In the genomic region with DNA sequence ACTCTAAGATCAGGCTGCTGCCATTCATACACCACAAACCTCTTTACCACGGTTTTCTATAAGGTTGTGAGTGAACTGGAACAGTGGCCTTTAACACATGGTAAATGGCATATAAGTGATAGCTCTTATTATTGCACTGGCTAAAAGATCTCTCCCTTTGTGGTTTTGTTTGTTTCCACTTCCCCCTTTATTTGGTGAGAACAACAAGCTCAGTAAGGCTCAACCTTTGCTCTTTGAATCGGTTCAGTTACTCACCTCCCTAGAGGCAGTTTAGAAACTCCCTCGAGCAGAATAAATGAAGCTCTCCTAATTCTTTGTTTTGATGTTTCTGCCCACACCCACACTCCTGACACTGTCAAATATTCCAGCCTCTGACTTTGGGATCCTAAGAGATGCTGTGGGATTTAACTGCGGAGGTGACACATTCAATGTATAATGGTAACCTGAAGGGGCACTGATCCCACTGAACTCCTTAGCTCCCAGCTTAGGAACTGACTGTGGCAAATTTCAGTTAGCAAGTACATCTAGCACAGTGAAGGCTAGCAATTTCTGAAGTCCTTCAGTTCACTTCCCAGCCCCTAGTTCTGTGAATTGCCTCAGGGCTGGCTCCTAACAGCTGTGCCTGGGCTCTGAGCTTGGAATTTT, we compare ENCODE assay signal across 9 cellular contexts. TPM values are rescaled to one million over a fixed set of nuclear protein-coding genes. Genes with fewer than 3 reads are reported as not detected.
A peak's percentile ranks its signal among the peaks of the same experiment; 100 is the strongest.
DNase-seq lines count a peak whose midpoint lies in the region; ATAC-seq and TF ChIP-seq lines count a peak whose summit lies in the region.
"Had no signal": no experiment of that assay in that cellular context is flagged by ENCODE, and none has a peak within 500 bp of the region (broad histone marks: within the 10 kb centered on the region; RNA-seq: fewer than 3 reads in every experiment).

No MANE protein-coding gene starts in this region.

- no peak overlapping the region for H3K27ac ChIP-seq in dorsolateral prefrontal cortex
- H3K27ac ChIP-seq in coronary artery: no peak overlapping the region
- H3K27ac ChIP-seq: skin epidermis had no signal

- H3K27me3 ChIP-seq in dorsolateral prefrontal cortex: no peaks in the 10 kb centered on the region

- TF ChIP-seq CTCF in fibroblast of villous mesenchyme (IDR thresholded peaks at IDR 0.05; ENCODE audit: insufficient read depth, low read depth, low read length) (no peak), dorsolateral prefrontal cortex (IDR thresholded peaks at IDR 0.05 in 54 of 56, conservative IDR thresholded peaks at IDR 0.05 in 2 of 56; ENCODE audit: low read depth in 1 of 56, partially characterized antibody in 56 of 56) (no peak), coronary artery (IDR thresholded peaks at IDR 0.05) (no peak), omental fat pad (IDR thresholded peaks at IDR 0.05) (no peak)

- in situ Hi-C loops in KBM-7 (cut with MboI; ENCODE audit: low pct_unique_long_range_greater_than_20kb, low sequenced_read_pairs): no loop called here

- DNase-seq in KBM-7 (peak; percentile 18), fibroblast of villous mesenchyme (ENCODE audit: low read depth) (peak; percentile 44), dorsolateral prefrontal cortex (no peak), coronary artery (ENCODE audit: low spot score) (no peak), omental fat pad (ENCODE audit: low spot score) (no peak)
- no peak for DNase-seq in activated CD4-positive, alpha-beta T cell treated with anti-CD3 and anti-CD28 coated beads, Interleukin-2, amount 50 U/mL, for 1 hour

- ATAC-seq in GM18498 (IDR thresholded peaks at IDR 0.05; ENCODE audit: unreplicated experiment): peak; percentile 100
- peak; percentile 99 for ATAC-seq in GM21723 (IDR thresholded peaks at IDR 0.05; ENCODE audit: unreplicated experiment)
- no peak for ATAC-seq in omental fat pad (ENCODE audit: low FRiP score)

- intact Hi-C loops in dorsolateral prefrontal cortex (cut with DNase I): no loop called here

- H3K4me3 ChIP-seq in fibroblast of villous mesenchyme (ENCODE audit: low read depth, low read length) (no peak overlapping the region), dorsolateral prefrontal cortex (no peak overlapping the region), coronary artery (no peak overlapping the region)
- H3K4me3 ChIP-seq: skin epidermis had no signal

RNA-seq across cellular contexts. Expression of a gene that starts 22.5 kb away (rescaled TPM):
- 184 and 375 TPM in 2 replicates for total RNA-seq in fibroblast of villous mesenchyme
- total RNA-seq in dorsolateral prefrontal cortex: 100 to 1,000 TPM in 30 of 120 experiments, 10 to 100 TPM in 90; 67.9 to 114 (median 93.7) TPM
- total RNA-seq in omental fat pad: 100 to 1,000 TPM in 2 of 4 donors, 10 to 100 TPM in 2; 70.3 to 123 (median 101) TPM

Comparison
In these comparisons a context has a peak if more than half of its experiments do, and no peak if none do; other contexts are left out.
1. DNase-seq: peak in KBM-7 (single experiment) and fibroblast of villous mesenchyme (single experiment); none in dorsolateral prefrontal cortex (0 of 10), coronary artery (single experiment), activated CD4-positive, alpha-beta T cell treated with anti-CD3 and anti-CD28 coated beads, Interleukin-2, amount 50 U/mL, for 1 hour (single experiment) and omental fat pad (single experiment).